Comparison of ENCODE assay signal across 17 cellular contexts in genomic region chr1:111054656-111055055, GRCh38.
DNase-seq lines count a peak whose midpoint lies in the region; TF ChIP-seq lines count a peak whose summit lies in the region.
"Had no signal": no experiment of that assay in that cellular context is flagged by ENCODE, and none has a peak within 500 bp of the region (broad histone marks: within the 10 kb centered on the region; RNA-seq: fewer than 3 reads in every experiment).

No MANE protein-coding gene starts in this region.

- peaks cover 20% of the 10 kb centered on the region for H3K9me3 Mint-ChIP-seq in MCF 10A (ENCODE audit: unreplicated experiment)

- no peak overlapping the region for H3K27ac Mint-ChIP-seq in MCF 10A (ENCODE audit: low read depth, unreplicated experiment)
- H3K27ac Mint-ChIP-seq: B cell; CD4-positive, alpha-beta T cell; CD8-positive, alpha-beta T cell had no signal

- no peaks in the 10 kb centered on the region for H3K4me1 ChIP-seq in mammary epithelial cell (ENCODE audit: insufficient read depth, low read length)
- H3K4me1 ChIP-seq: Caco-2 had no signal

- H3K4me2 ChIP-seq in mammary epithelial cell (ENCODE audit: insufficient read depth, low read depth, low read length): no peak overlapping the region
- H3K4me2 ChIP-seq: BLaER1 treated with 17β-estradiol and CSF1 and Interleukin-3, amounts not matched to agents 10 nM and 100 nM had no signal

- peaks cover 25% of the 10 kb centered on the region for H3K27me3 Mint-ChIP-seq in MCF 10A (ENCODE audit: insufficient read depth, unreplicated experiment)
- H3K27me3 Mint-ChIP-seq: B cell had no signal

- dilution Hi-C loops in mammary epithelial cell (cut with HindIII; ENCODE audit: low sequenced_read_pairs): no loop called here

- H3K79me2 ChIP-seq in mammary epithelial cell (ENCODE audit: insufficient read depth, low read length): no peaks in the 10 kb centered on the region

- in situ Hi-C loops in mammary epithelial cell (cut with MboI; ENCODE audit: low sequenced_read_pairs in 2 of 2): no loop called here

- no peak for TF ChIP-seq CTCF in mammary epithelial cell (conservative IDR thresholded peaks at IDR 0.05 in 1 of 2, IDR thresholded peaks at IDR 0.05 in 1 of 2; ENCODE audit: extremely low read depth in 1 of 2, insufficient read depth in 1 of 2, low read depth in 1 of 2, low read length in 2 of 2)
- no peak for TF ChIP-seq CTCF in MCF 10A (IDR thresholded peaks at IDR 0.05; ENCODE audit: unreplicated experiment)

- H3K9me3 ChIP-seq in mammary epithelial cell (replicated peaks; ENCODE audit: insufficient read depth, low read length): no peaks in the 10 kb centered on the region
- H3K9me3 ChIP-seq: Caco-2 had no signal

- no peaks in the 10 kb centered on the region for H3K36me3 Mint-ChIP-seq in MCF 10A (ENCODE audit: insufficient read depth, unreplicated experiment)
- H3K36me3 Mint-ChIP-seq: CD8-positive, alpha-beta T cell had no signal

- peaks cover 11% of the 10 kb centered on the region for H3K4me1 Mint-ChIP-seq in MCF 10A (ENCODE audit: insufficient read depth, unreplicated experiment)
- H3K4me1 Mint-ChIP-seq: B cell had no signal

- BruUV-seq in mammary epithelial cell (replicated peaks; lab: Mats Ljungman, UMichigan) (TSS peak; percentile 98), MCF 10A (replicated peaks; lab: Mats Ljungman, UMichigan) (no TSS peak)

- H3K4me3 ChIP-seq in mammary epithelial cell (replicated peaks in 1 of 3; ENCODE audit: insufficient read depth in 1 of 3, low read depth in 2 of 3, low read length in 3 of 3): no peak overlapping the region
- H3K4me3 ChIP-seq: BLaER1 treated with 17β-estradiol and CSF1 and Interleukin-3, amounts not matched to agents 10 nM and 100 nM had no signal

- DNase-seq in mammary epithelial cell (no peak), MCF 10A (ENCODE audit: unreplicated experiment) (no peak), NCI-H2171 treated with DMSO at 0.1 percent for 48 hours (lab: John Stamatoyannopoulos, UW) (peak; percentile 68), ecto neural progenitor cell (ENCODE audit: low spot score) (no peak), AG20443 (ENCODE audit: low spot score) (no peak)
- DNase-seq: 8988T; ACHN; AML-193; Caco-2; Calu3; CD4-positive, alpha-beta T cell; CD8-positive, alpha-beta T cell; DMS79 treated with DMSO at 0.1 percent for 48 hours; GF-D8 had no signal

- no peak overlapping the region for H3K9ac ChIP-seq in mammary epithelial cell (ENCODE audit: insufficient read depth, low read length)
- H3K9ac ChIP-seq: BLaER1 treated with 17β-estradiol and CSF1 and Interleukin-3, amounts not matched to agents 10 nM and 100 nM had no signal

- intact Hi-C loops in mammary epithelial cell (cut with micrococcal nuclease) (no loop called here), MCF 10A (cut with micrococcal nuclease) (no loop called here)

- no peak overlapping the region for H3K27ac ChIP-seq in mammary epithelial cell (ENCODE audit: insufficient read depth, low read depth, low read length)
- H3K27ac ChIP-seq: BLaER1 treated with 17β-estradiol and CSF1 and Interleukin-3, amounts not matched to agents 10 nM and 100 nM; C4-2B had no signal

- no peaks in the 10 kb centered on the region for H3K36me3 ChIP-seq in mammary epithelial cell (ENCODE audit: insufficient read depth, low read length)
- H3K36me3 ChIP-seq: BLaER1 treated with 17β-estradiol and CSF1 and Interleukin-3, amounts not matched to agents 10 nM and 100 nM had no signal

- 97% methylated on average over 2 of the region's 2 CpGs for WGBS in mammary epithelial cell (ENCODE audit: low coverage, missing lambda C conversion rate)

- CTCF ChIA-PET in mammary epithelial cell (lab: Charles Lee; ENCODE audit: low non-redundant PET): no interaction called here
- CTCF ChIA-PET in MCF 10A (lab: Yijun Ruan, JAX): no interaction called here

- POLR2A ChIA-PET in MCF 10A (lab: Yijun Ruan, JAX): no interaction called here

- no peak overlapping the region for H2AFZ ChIP-seq in mammary epithelial cell (ENCODE audit: low read depth, low read length)

- peaks cover 2% of the 10 kb centered on the region for H3K27me3 ChIP-seq in mammary epithelial cell (ENCODE audit: insufficient read depth, low read length)
- H3K27me3 ChIP-seq: BLaER1 treated with 17β-estradiol and CSF1 and Interleukin-3, amounts not matched to agents 10 nM and 100 nM had no signal

- H4K20me1 ChIP-seq in mammary epithelial cell (ENCODE audit: insufficient read depth, low read length): no peaks in the 10 kb centered on the region
- H4K20me1 ChIP-seq: BLaER1 treated with 17β-estradiol and CSF1 and Interleukin-3, amounts not matched to agents 10 nM and 100 nM had no signal

- no peak overlapping the region for H3K4me3 Mint-ChIP-seq in MCF 10A (ENCODE audit: unreplicated experiment)
- H3K4me3 Mint-ChIP-seq: B cell; CD4-positive, alpha-beta T cell; CD8-positive, alpha-beta T cell had no signal
